Comparison of ENCODE assay signal across 13 cellular contexts in genomic region chr16:67594956-67595355, GRCh38. TPM values are rescaled to one million over a fixed set of nuclear protein-coding genes. Genes with fewer than 3 reads are reported as not detected.
DNase-seq lines count a peak whose midpoint lies in the region; ATAC-seq and TF ChIP-seq lines count a peak whose summit lies in the region.
"Had no signal": no experiment of that assay in that cellular context is flagged by ENCODE, and none has a peak within 500 bp of the region (broad histone marks: within the 10 kb centered on the region; RNA-seq: fewer than 3 reads in every experiment).

No MANE protein-coding gene starts in this region.

- peaks cover 39 to 59% (median 57%) of the 10 kb centered on the region in 3 donors for H3K4me1 Mint-ChIP-seq in CD8-positive, alpha-beta memory T cell
- peaks cover 22 to 32% (median 26%) of the 10 kb centered on the region in 3 donors for H3K4me1 Mint-ChIP-seq in naive B cell

- POLR2A ChIA-PET in CD8-positive, alpha-beta memory T cell (lab: Charles Lee), result no interaction called here

- no peaks in the 10 kb centered on the region for H3K27me3 Mint-ChIP-seq in CD8-positive, alpha-beta memory T cell
- no peaks in the 10 kb centered on the region for H3K27me3 Mint-ChIP-seq in naive B cell

- H3K9me3 Mint-ChIP-seq in CD8-positive, alpha-beta memory T cell, result no peaks in the 10 kb centered on the region
- no peaks in the 10 kb centered on the region for H3K9me3 Mint-ChIP-seq in naive B cell
- H3K9me3 Mint-ChIP-seq: neural progenitor cell had no signal

- no peak overlapping the region for H3K4me3 ChIP-seq in CD8-positive, alpha-beta memory T cell (ENCODE audit: low read length)
- H3K4me3 ChIP-seq in choroid plexus epithelial cell (ENCODE audit: low read depth, low read length), result no peak overlapping the region
- H3K4me3 ChIP-seq: neural progenitor cell, uterus had no signal

- peaks cover 0 to 37% (median 3%) of the 10 kb centered on the region in 3 donors for H3K36me3 Mint-ChIP-seq in CD8-positive, alpha-beta memory T cell
- H3K36me3 Mint-ChIP-seq in naive B cell, result peaks cover 0 to 4% of the 10 kb centered on the region in 2 donors

- H3K4me3 Mint-ChIP-seq in CD8-positive, alpha-beta memory T cell, result no peak overlapping the region
- no peak overlapping the region for H3K4me3 Mint-ChIP-seq in naive B cell
- H3K4me3 Mint-ChIP-seq: neural progenitor cell had no signal

- H3K27ac ChIP-seq in CD8-positive, alpha-beta memory T cell (ENCODE audit: low read depth, low read length), result no peak overlapping the region
- H3K27ac ChIP-seq: neural progenitor cell, uterus had no signal

- H3K27me3 ChIP-seq in CD8-positive, alpha-beta memory T cell (ENCODE audit: insufficient read depth, low read length, poor library complexity, severe bottlenecking), result no peaks in the 10 kb centered on the region
- H3K27me3 ChIP-seq: neural progenitor cell, uterus had no signal

- DNase-seq in CD8-positive, alpha-beta memory T cell, result no peak
- DNase-seq in NCI-H226, result peak; percentile 60
- peak; percentile 79 for DNase-seq in choroid plexus epithelial cell (ENCODE audit: low read depth)
- no peak for DNase-seq in naive B cell
- no peak for DNase-seq in NCI-H748 (lab: John Stamatoyannopoulos, UW; ENCODE audit: unreplicated experiment)
- DNase-seq: anterior cingulate cortex, head of caudate nucleus, NCI-H510A treated with DMSO at 0.1 percent for 48 hours had no signal

- ATAC-seq in naive B cell (ENCODE audit: low read depth in 2 of 2) (no peak), GM19452 (IDR thresholded peaks at IDR 0.05; ENCODE audit: unreplicated experiment) (no peak), HG03025 (IDR thresholded peaks at IDR 0.05; ENCODE audit: low FRiP score, unreplicated experiment) (no peak), HG03280 (IDR thresholded peaks at IDR 0.05; ENCODE audit: unreplicated experiment) (no peak)

- no peaks in the 10 kb centered on the region for H3K9me3 ChIP-seq in CD8-positive, alpha-beta memory T cell (ENCODE audit: low read length)
- H3K9me3 ChIP-seq: uterus had no signal

- CTCF ChIA-PET in CD8-positive, alpha-beta memory T cell (lab: Charles Lee), result no interaction called here

- no peaks in the 10 kb centered on the region for H3K36me3 ChIP-seq in CD8-positive, alpha-beta memory T cell (ENCODE audit: insufficient read depth, low read length)
- H3K36me3 ChIP-seq: neural progenitor cell, uterus had no signal

- peak overlapping the region in 7 of 8 donors; percentile 10 to 91 (median 48) for H3K27ac Mint-ChIP-seq in CD8-positive, alpha-beta memory T cell
- H3K27ac Mint-ChIP-seq in naive B cell, result peak overlapping the region in 5 of 6 donors; percentile 5 to 87 (median 30)
- H3K27ac Mint-ChIP-seq: neural progenitor cell had no signal

- peaks cover 11% of the 10 kb centered on the region for H3K4me1 ChIP-seq in CD8-positive, alpha-beta memory T cell (ENCODE audit: insufficient read depth, low read length)
- H3K4me1 ChIP-seq: uterus had no signal

- TF ChIP-seq CTCF in choroid plexus epithelial cell (conservative IDR thresholded peaks at IDR 0.05; ENCODE audit: low read depth, low read length), result no peak

RNA-seq across cellular contexts. Expression of gene CTCF, which starts 32.6 kb away (rescaled TPM):
- 10 to 100 TPM; 65.4 to 67.4 TPM for total RNA-seq in CD8-positive, alpha-beta memory T cell
- polyA plus RNA-seq in CD8-positive, alpha-beta memory T cell, result 66.4 TPM
- 10 to 100 TPM; 40.2 to 93.3 (median 67.8) TPM for polyA plus RNA-seq in naive B cell (ENCODE audit: low read depth in 6 of 6)

RNA-seq across cellular contexts. Expression of gene CARMIL2, which starts 50.0 kb away (rescaled TPM):
- 100 to 1,000 TPM; 124 to 139 TPM for total RNA-seq in CD8-positive, alpha-beta memory T cell
- polyA plus RNA-seq in CD8-positive, alpha-beta memory T cell, result 24.5 TPM
- 10 to 100 TPM in 4 of 6 donors, 1 to 10 TPM in 2; 9.4 to 23.2 (median 14.1) TPM for polyA plus RNA-seq in naive B cell (ENCODE audit: low read depth in 6 of 6)

Comparison
In these comparisons a context has a peak if more than half of its experiments do, and no peak if none do; other contexts are left out.
1. DNase-seq: peak in NCI-H226 (single experiment) and choroid plexus epithelial cell (single experiment); none in CD8-positive, alpha-beta memory T cell (0 of 5), naive B cell (single experiment) and NCI-H748 (single experiment).